Comparison of ENCODE assay signal across 13 cellular contexts in the genomic region with DNA sequence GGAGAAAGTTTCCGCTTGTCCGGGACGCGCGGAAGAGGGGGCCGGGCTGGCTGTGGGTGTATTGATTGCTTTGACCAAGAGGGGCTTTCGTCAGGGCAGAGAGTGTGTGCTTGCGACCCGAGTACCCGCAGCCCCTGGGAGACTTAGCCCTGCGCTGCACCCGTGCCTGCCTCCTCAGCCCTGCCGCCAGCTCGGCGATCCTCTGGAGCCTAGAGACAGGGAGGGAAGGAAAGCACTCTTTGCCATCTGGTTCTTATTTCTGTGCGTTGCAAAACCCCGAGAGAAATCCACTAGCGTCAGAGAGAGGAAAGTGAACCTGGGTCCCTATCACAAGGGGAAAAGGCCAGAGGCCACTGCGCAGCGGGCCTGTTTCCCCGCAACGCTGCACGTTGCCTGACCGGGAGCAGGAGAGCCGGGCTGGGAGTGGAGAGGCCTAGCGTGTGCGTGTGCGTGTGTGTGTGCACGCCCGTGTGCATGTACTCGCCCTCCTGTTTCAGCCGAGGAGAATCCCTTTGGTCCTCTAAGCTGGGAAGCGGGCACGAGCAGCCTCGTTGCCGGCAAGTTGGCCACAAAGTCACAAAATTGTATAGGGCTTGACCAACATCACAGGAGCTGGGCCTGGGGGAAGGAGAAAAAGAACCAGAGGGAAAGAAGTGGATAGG. TPM values are rescaled to one million over a fixed set of nuclear protein-coding genes. Genes with fewer than 3 reads are reported as not detected.
DNase-seq lines count a peak whose midpoint lies in the region; ATAC-seq and TF ChIP-seq lines count a peak whose summit lies in the region.
"Had no signal": no experiment of that assay in that cellular context is flagged by ENCODE, and none has a peak within 500 bp of the region (broad histone marks: within the 10 kb centered on the region; RNA-seq: fewer than 3 reads in every experiment).

No MANE protein-coding gene starts in this region.

- ATAC-seq in CD8-positive, alpha-beta T cell = no peak
- ATAC-seq in HG02884 (IDR thresholded peaks at IDR 0.05; ENCODE audit: unreplicated experiment) (no peak), HG03442 (IDR thresholded peaks at IDR 0.05; ENCODE audit: unreplicated experiment) (no peak), HG02870 (IDR thresholded peaks at IDR 0.05; ENCODE audit: unreplicated experiment) (no peak)
- ATAC-seq: gastroesophageal sphincter had no signal

- no peak overlapping the region for H3K27ac Mint-ChIP-seq in CD8-positive, alpha-beta T cell
- no peak overlapping the region for H3K27ac Mint-ChIP-seq in neural crest cell (ENCODE audit: unreplicated experiment)

- no peak for DNase-seq in CD8-positive, alpha-beta T cell
- peak; percentile 66 for DNase-seq in H7
- DNase-seq in caudate nucleus (lab: John Stamatoyannopoulos, UW) = peak in 5 of 61 donors; percentile 35 to 46 (median 42)
- DNase-seq in neural crest cell (ENCODE audit: low read depth, low spot score) = no peak
- no peak for DNase-seq in germinal center (ENCODE audit: low spot score)
- DNase-seq: activated CD8-positive, alpha-beta memory T cell treated with anti-CD3 and anti-CD28 coated beads for 24 hours; NCI-H1694 treated with DMSO at 0.1 percent for 48 hours; SHP77 had no signal

- no peaks in the 10 kb centered on the region for H3K36me3 Mint-ChIP-seq in CD8-positive, alpha-beta T cell
- H3K36me3 Mint-ChIP-seq in neural crest cell (ENCODE audit: low read depth) = peaks cover 2% of the 10 kb centered on the region

- H3K4me1 Mint-ChIP-seq in CD8-positive, alpha-beta T cell (ENCODE audit: low read depth) = peaks cover 48% of the 10 kb centered on the region
- H3K4me1 Mint-ChIP-seq in neural crest cell = peaks cover 31% of the 10 kb centered on the region

- no peak overlapping the region for H3K4me3 ChIP-seq in CD8-positive, alpha-beta T cell (ENCODE audit: low read depth, low read length)
- H3K4me3 ChIP-seq in H7 (ENCODE audit: insufficient read depth, low read depth, low read length) = peak overlapping the region; percentile 44; the same call in 1 of the 2 replicates

- intact Hi-C loops in CD8-positive, alpha-beta T cell (cut with DNase I, micrococcal nuclease) = no loop called here

- H3K27me3 ChIP-seq in CD8-positive, alpha-beta T cell (ENCODE audit: insufficient read depth, low read length) = peaks cover 25% of the 10 kb centered on the region
- peaks cover 97% of the 10 kb centered on the region for H3K27me3 ChIP-seq in H7 (ENCODE audit: control insufficient read depth, insufficient read depth, low read length)

- peaks cover 33% of the 10 kb centered on the region for H3K4me1 ChIP-seq in CD8-positive, alpha-beta T cell (ENCODE audit: insufficient read depth, low read length)

- POLR2A ChIA-PET in CD8-positive, alpha-beta T cell (lab: Charles Lee) = no interaction called here

- no peak for TF ChIP-seq CTCF in CD8-positive, alpha-beta T cell (IDR thresholded peaks at IDR 0.05)
- no peak for TF ChIP-seq CTCF in neural crest cell (conservative IDR thresholded peaks at IDR 0.05)

- CTCF ChIA-PET in CD8-positive, alpha-beta T cell (lab: Charles Lee) = interaction anchor here (1.5 kb wide), 1 partner anchor 12 kb away, joined by 7 read pairs; no protein-coding TSS in a partner anchor

- H3K9me3 Mint-ChIP-seq in CD8-positive, alpha-beta T cell = no peaks in the 10 kb centered on the region
- no peaks in the 10 kb centered on the region for H3K9me3 Mint-ChIP-seq in neural crest cell

- H3K27me3 Mint-ChIP-seq in CD8-positive, alpha-beta T cell (ENCODE audit: low read depth) = peaks cover 74% of the 10 kb centered on the region
- peaks cover 98% of the 10 kb centered on the region for H3K27me3 Mint-ChIP-seq in neural crest cell (ENCODE audit: low read depth)

- no peaks in the 10 kb centered on the region for H3K9me3 ChIP-seq in CD8-positive, alpha-beta T cell (ENCODE audit: low read length)
- H3K9me3 ChIP-seq: gastroesophageal sphincter had no signal

- H3K4me3 Mint-ChIP-seq in CD8-positive, alpha-beta T cell = peak overlapping the region; percentile 72
- peak overlapping the region; percentile 20 for H3K4me3 Mint-ChIP-seq in neural crest cell

- no peak overlapping the region for H3K27ac ChIP-seq in CD8-positive, alpha-beta T cell (ENCODE audit: low read depth, low read length)
- H3K27ac ChIP-seq in caudate nucleus (ENCODE audit: low read depth, low read length) = peak overlapping the region; percentile 95
- H3K27ac ChIP-seq: gastroesophageal sphincter had no signal

- no peaks in the 10 kb centered on the region for H3K36me3 ChIP-seq in CD8-positive, alpha-beta T cell (ENCODE audit: insufficient read depth, low read length)
- no peaks in the 10 kb centered on the region for H3K36me3 ChIP-seq in H7 (replicated peaks; ENCODE audit: control insufficient read depth, insufficient read depth, low read length)
- H3K36me3 ChIP-seq: gastroesophageal sphincter had no signal

RNA-seq across cellular contexts. Expression of a gene that starts 1.7 kb away (rescaled TPM):
- total RNA-seq in CD8-positive, alpha-beta T cell = under 1 TPM in 1 of 2 experiments, not detected in 1; 0.11 TPM
- 1.7 and 3.0 TPM in 2 replicates for total RNA-seq in H7 (2014; rRNA removed; shearing (Covaris generic))
- not detected in 2 replicates for total RNA-seq in neural crest cell
- total RNA-seq: mucosa of gallbladder had no signal
